Comparison of ENCODE assay signal across 1 cellular context in genomic region chr16:5296163-5296562, GRCh38.
TF ChIP-seq lines count a peak whose summit lies in the region.

No MANE protein-coding gene starts in this region.

TF ChIP-seq in H1, 55 proteins besides CTCF, POLR2A, EP300 and RAD21 (continued from another document):
- no peak for TF ChIP-seq CTBP2 (IDR thresholded peaks at IDR 0.05; ENCODE audit: borderline replicate concordance, insufficient read depth, insufficient read length, low read length)
